ENCODE assay signal across 1 cellular context in genomic region chr6:16690244-16691142, GRCh38.
TF ChIP-seq lines count a peak whose summit lies in the region.

No MANE protein-coding gene starts in this region.

TF ChIP-seq in HepG2, 621 proteins besides CTCF, POLR2A, EP300 and RAD21 (continued from another document and continues in another):
- no peak for TF ChIP-seq DDIT3 (CRISPR knock-in tag; IDR thresholded peaks at IDR 0.05)
- 0 out of 2 replicates have a peak, but pooled peaks have one; percentile 45 for TF ChIP-seq RERE (CRISPR knock-in tag; IDR thresholded peaks at IDR 0.05; ENCODE audit: low read depth)
- peak; percentile 96 for TF ChIP-seq GATAD2A (CRISPR knock-in tag; IDR thresholded peaks at IDR 0.05)
- no peak for TF ChIP-seq SOX6 (IDR thresholded peaks at IDR 0.05)
- TF ChIP-seq SOX6 (CRISPR knock-in tag; IDR thresholded peaks at IDR 0.05) = peak; percentile 98
- TF ChIP-seq ARID5B (CRISPR knock-in tag; IDR thresholded peaks at IDR 0.05) = peak; percentile 82
- TF ChIP-seq MED1 (CRISPR knock-in tag; IDR thresholded peaks at IDR 0.05) = peak; percentile 39; the same call in 1 of the 2 replicates
- peak in 1 of 2 experiments; percentile 98; a peak in 2 of 4 replicates for TF ChIP-seq ATF4 (CRISPR knock-in tag; IDR thresholded peaks at IDR 0.05)
- peak; percentile 35 for TF ChIP-seq TEAD3 (CRISPR knock-in tag; optimal IDR thresholded peaks at IDR 0.05; ENCODE audit: borderline replicate concordance)
- TF ChIP-seq TBX2 (CRISPR knock-in tag; IDR thresholded peaks at IDR 0.05; ENCODE audit: borderline replicate concordance) = 0 out of 2 replicates have a peak, but pooled peaks have one; percentile 34
- TF ChIP-seq KLF16 (CRISPR knock-in tag; IDR thresholded peaks at IDR 0.05) = no peak
- peak; percentile 32; the same call in 1 of the 2 replicates for TF ChIP-seq RXRB (CRISPR knock-in tag; IDR thresholded peaks at IDR 0.05; ENCODE audit: borderline replicate concordance)
- TF ChIP-seq CEBPB (IDR thresholded peaks at IDR 0.05; ENCODE audit: borderline replicate concordance, low read depth, low read length) = peak; percentile 90
- peak; percentile 87 for TF ChIP-seq ZNF710 (CRISPR knock-in tag; IDR thresholded peaks at IDR 0.05; ENCODE audit: borderline replicate concordance)
- no peak for TF ChIP-seq TFE3 (CRISPR knock-in tag; IDR thresholded peaks at IDR 0.05)
- TF ChIP-seq ZGPAT (CRISPR knock-in tag; IDR thresholded peaks at IDR 0.05) = peak; percentile 58; the same call in 1 of the 2 replicates
- peak; percentile 63; the same call in 1 of the 2 replicates for TF ChIP-seq SIX4 (CRISPR knock-in tag; IDR thresholded peaks at IDR 0.05)
- TF ChIP-seq BHLHE40 (IDR thresholded peaks at IDR 0.05; ENCODE audit: low read length) = no peak
- TF ChIP-seq ZBTB26 (CRISPR knock-in tag; IDR thresholded peaks at IDR 0.05; ENCODE audit: borderline replicate concordance) = no peak
- no peak for TF ChIP-seq FOXP1 (IDR thresholded peaks at IDR 0.05)
- TF ChIP-seq FOXP1 (CRISPR knock-in tag; IDR thresholded peaks at IDR 0.05) = peak; percentile 59; the same call in 1 of the 2 replicates
- no peak for TF ChIP-seq CHD2 (IDR thresholded peaks at IDR 0.05; ENCODE audit: low read depth, low read length)
- TF ChIP-seq THRA (CRISPR knock-in tag; IDR thresholded peaks at IDR 0.05; ENCODE audit: borderline replicate concordance) = 0 out of 2 replicates have a peak, but pooled peaks have one; percentile 18
- 0 out of 2 replicates have a peak, but pooled peaks have one; percentile 10 for TF ChIP-seq HOXA3 (CRISPR knock-in tag; IDR thresholded peaks at IDR 0.05)
- no peak for TF ChIP-seq ZSCAN9 (CRISPR knock-in tag; IDR thresholded peaks at IDR 0.05; ENCODE audit: borderline replicate concordance)
- 0 out of 2 replicates have a peak, but pooled peaks have one; percentile 57 for TF ChIP-seq KLF6 (CRISPR knock-in tag; IDR thresholded peaks at IDR 0.05)
- no peak for TF ChIP-seq TSC22D2 (CRISPR knock-in tag; IDR thresholded peaks at IDR 0.05; ENCODE audit: borderline replicate concordance)
- TF ChIP-seq HOMEZ (CRISPR knock-in tag; IDR thresholded peaks at IDR 0.05; ENCODE audit: low read depth) = 0 out of 2 replicates have a peak, but pooled peaks have one; percentile 31
- 0 out of 2 replicates have a peak, but pooled peaks have one; percentile 24 for TF ChIP-seq DPF2 (CRISPR knock-in tag; IDR thresholded peaks at IDR 0.05; ENCODE audit: borderline replicate concordance, low read depth)
- TF ChIP-seq CBX5 (CRISPR knock-in tag; IDR thresholded peaks at IDR 0.05; ENCODE audit: borderline replicate concordance) = peak; percentile 51; the same call in 1 of the 2 replicates
- peak; percentile 78; the same call in 1 of the 2 replicates for TF ChIP-seq RCOR2 (CRISPR knock-in tag; IDR thresholded peaks at IDR 0.05)
- TF ChIP-seq ZNF660 (CRISPR knock-in tag; IDR thresholded peaks at IDR 0.05; ENCODE audit: borderline replicate concordance, low read depth) = no peak
- TF ChIP-seq HDAC2 (CRISPR knock-in tag; IDR thresholded peaks at IDR 0.05) = peak; percentile 52; the same call in 1 of the 2 replicates
- no peak for TF ChIP-seq ZNF138 (CRISPR knock-in tag; IDR thresholded peaks at IDR 0.05; ENCODE audit: low read depth)
- TF ChIP-seq SAP130 (CRISPR knock-in tag; IDR thresholded peaks at IDR 0.05; ENCODE audit: low read depth) = peak; percentile 9; the same call in 1 of the 2 replicates
- 0 out of 2 replicates have a peak, but pooled peaks have one; percentile 13 for TF ChIP-seq EHMT2 (IDR thresholded peaks at IDR 0.05; ENCODE audit: borderline replicate concordance, low read depth, low read length)
- TF ChIP-seq ATF3 (CRISPR knock-in tag; IDR thresholded peaks at IDR 0.05) = peak; percentile 87
